ENCODE assay signal across 1 cellular context in genomic region chr7:74758982-74759381, GRCh38. TPM values are rescaled to one million over a fixed set of nuclear protein-coding genes. Genes with fewer than 3 reads are reported as not detected.
"Had no signal": no experiment of that assay in that cellular context is flagged by ENCODE, and none has a peak within 500 bp of the region (broad histone marks: within the 10 kb centered on the region; RNA-seq: fewer than 3 reads in every experiment).

No MANE protein-coding gene starts in this region.

RNA-seq across cellular contexts. Expression of gene NCF1, which starts 14.8 kb away (rescaled TPM):
- polyA plus RNA-seq: fibroblast of lung had no signal
